9 cellular contexts compared by ENCODE assay signal in the genomic region with DNA sequence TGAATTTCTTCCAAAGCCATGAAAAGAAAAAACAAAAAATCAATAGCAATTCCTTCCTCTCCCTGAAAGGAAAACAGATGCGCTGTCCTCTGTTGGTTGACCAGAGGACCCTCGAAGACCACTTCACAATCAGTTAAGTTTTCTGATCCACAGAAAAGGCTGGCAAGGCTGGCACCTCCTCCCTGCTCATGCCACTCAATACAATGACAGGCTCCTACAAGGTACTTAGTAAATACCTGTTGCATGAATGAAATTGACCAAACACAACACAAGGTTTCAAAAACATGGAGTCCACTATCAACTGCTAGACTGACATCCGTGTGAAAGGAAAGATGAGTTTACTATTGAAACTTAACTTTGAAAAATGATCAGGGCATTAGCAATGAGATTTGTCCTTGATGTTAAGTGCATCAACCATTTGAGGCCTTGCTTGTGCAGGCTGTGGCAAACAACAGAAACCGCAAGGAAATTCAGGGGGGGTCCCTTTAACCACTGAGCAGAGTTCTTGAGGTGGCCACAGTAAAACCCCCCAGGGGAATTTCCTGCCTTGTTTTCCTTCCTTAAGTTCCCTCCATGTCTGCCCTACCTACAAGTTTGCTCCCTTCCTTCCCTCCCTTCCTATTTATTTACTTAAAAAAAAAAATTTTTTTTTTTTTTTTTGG. TPM values are rescaled to one million over a fixed set of nuclear protein-coding genes. Genes with fewer than 3 reads are reported as not detected.
DNase-seq lines count a peak whose midpoint lies in the region; ATAC-seq and TF ChIP-seq lines count a peak whose summit lies in the region.
"Had no signal": no experiment of that assay in that cellular context is flagged by ENCODE, and none has a peak within 500 bp of the region (broad histone marks: within the 10 kb centered on the region; RNA-seq: fewer than 3 reads in every experiment).

No MANE protein-coding gene starts in this region.

- H3F3A ChIP-seq in MM.1S (ENCODE audit: insufficient read depth, low read length) (no peaks in the 10 kb centered on the region), PC-3 (ENCODE audit: low read length, unreplicated experiment) (no peaks in the 10 kb centered on the region)

- CTCF ChIA-PET in PC-3 (lab: Charles Lee) = no interaction called here

- no peaks in the 10 kb centered on the region for H3K9me3 ChIP-seq in MM.1S (replicated peaks; ENCODE audit: insufficient read depth, low read length)
- H3K9me3 ChIP-seq in PC-3 (ENCODE audit: low read length) = no peaks in the 10 kb centered on the region

- no peak overlapping the region for H3K9ac ChIP-seq in MM.1S (ENCODE audit: low read length)
- H3K9ac ChIP-seq in PC-3 (ENCODE audit: low read length) = no peak overlapping the region

- no peak for TF ChIP-seq CTCF in MM.1S (IDR thresholded peaks at IDR 0.05; ENCODE audit: low read length)
- TF ChIP-seq CTCF in astrocyte of the cerebellum (IDR thresholded peaks at IDR 0.05; ENCODE audit: low read depth, low read length, missing control alignments) = no peak
- TF ChIP-seq CTCF in PC-3 (conservative IDR thresholded peaks at IDR 0.05; ENCODE audit: low read depth, low read length) = no peak

- intact Hi-C loops in PC-3 (cut with micrococcal nuclease) = no loop called here

- POLR2A ChIA-PET in PC-3 (lab: Charles Lee; ENCODE audit: unreplicated experiment) = no interaction called here

- H3K79me2 ChIP-seq in MM.1S (ENCODE audit: low read length) (no peaks in the 10 kb centered on the region), PC-3 (ENCODE audit: low read length) (no peaks in the 10 kb centered on the region)

- ATAC-seq in GM19452 (IDR thresholded peaks at IDR 0.05; ENCODE audit: unreplicated experiment) = peak; percentile 70
- ATAC-seq in PC-3 = no peak
- ATAC-seq in esophagus mucosa = no peak

- H4K20me1 ChIP-seq in MM.1S (ENCODE audit: insufficient read depth, low read length) = no peaks in the 10 kb centered on the region
- H4K20me1 ChIP-seq in PC-3 (ENCODE audit: low read length) = no peaks in the 10 kb centered on the region

- no TSS peak for BruUV-seq in PC-3 (replicated peaks; lab: Mats Ljungman, UMichigan)

- H3K36me3 ChIP-seq in MM.1S (replicated peaks; ENCODE audit: insufficient read depth, low read length) = no peaks in the 10 kb centered on the region
- no peaks in the 10 kb centered on the region for H3K36me3 ChIP-seq in PC-3 (ENCODE audit: low read depth, low read length)

- no peaks in the 10 kb centered on the region for H3K27me3 ChIP-seq in MM.1S (replicated peaks; ENCODE audit: insufficient read depth, low read length)
- no peaks in the 10 kb centered on the region for H3K27me3 ChIP-seq in PC-3 (ENCODE audit: low read length)

- H3K4me2 ChIP-seq in MM.1S (ENCODE audit: low read depth, low read length) = no peak overlapping the region
- H3K4me2 ChIP-seq in PC-3 (ENCODE audit: low read length) = no peak overlapping the region

- H3K27ac ChIP-seq in MM.1S (ENCODE audit: low read length) = no peak overlapping the region
- no peak overlapping the region for H3K27ac ChIP-seq in PC-3 (ENCODE audit: low read length)

- H3K9me2 ChIP-seq in MM.1S (replicated peaks; ENCODE audit: insufficient read depth, low read length) (no peaks in the 10 kb centered on the region), PC-3 (replicated peaks; ENCODE audit: low read length) (no peaks in the 10 kb centered on the region)

- H2AFZ ChIP-seq in MM.1S (ENCODE audit: low read length) (no peak overlapping the region), PC-3 (ENCODE audit: low read length) (no peak overlapping the region)

- DNase-seq in MM.1S (peak; percentile 11), astrocyte of the cerebellum (ENCODE audit: low read depth) (peak; percentile 19), PC-3 (no peak), SK-N-DZ (ENCODE audit: low spot score) (no peak), NCI-H2227 treated with DMSO at 0.1 percent for 48 hours (lab: John Stamatoyannopoulos, UW) (no peak)
- DNase-seq in stimulated activated CD8-positive, alpha-beta memory T cell treated with anti-CD3 and anti-CD28 coated beads, Interleukin-15, amount 100 ng/mL, for 48 hours (ENCODE audit: low read depth in 2 of 2) = peak; percentile 61 to 67

- H3K4me1 ChIP-seq in MM.1S (ENCODE audit: low read length) (peaks cover 4% of the 10 kb centered on the region; the same call in 1 of the 2 replicates), PC-3 (ENCODE audit: insufficient read depth, low read length) (no peaks in the 10 kb centered on the region)

- in situ Hi-C loops in astrocyte of the cerebellum (cut with HindIII; ENCODE audit: low sequenced_read_pairs) = no loop called here

- H3K4me3 ChIP-seq in MM.1S (ENCODE audit: low read length) (no peak overlapping the region), astrocyte of the cerebellum (ENCODE audit: low read depth, low read length) (no peak overlapping the region), PC-3 (ENCODE audit: low read length) (no peak overlapping the region)

RNA-seq across cellular contexts. Expression of a gene that starts 27.9 kb away (rescaled TPM):
- total RNA-seq in PC-3 (2014; rRNA removed) = 122 and 149 TPM in 2 replicates
- total RNA-seq in esophagus mucosa = 51.0 TPM
- 98.7 and 103 TPM in 2 replicates for polyA plus RNA-seq in SK-N-DZ (2014; cell fraction: cytosol; rRNA removed)
- polyA plus RNA-seq in SK-N-DZ (2014; cell fraction: nucleus; rRNA removed) = 79.5 and 107 TPM in 2 replicates

RNA-seq across cellular contexts. Expression of a gene that starts 28.4 kb away (rescaled TPM):
- 0.04 and 0.17 TPM in 2 replicates for total RNA-seq in PC-3 (2014; rRNA removed)
- 0.28 TPM for total RNA-seq in esophagus mucosa
- polyA plus RNA-seq in SK-N-DZ (2014; cell fraction: cytosol; rRNA removed) = not detected in 2 replicates
- polyA plus RNA-seq in SK-N-DZ (2014; cell fraction: nucleus; rRNA removed) = not detected in 2 replicates
- total RNA-seq: kidney epithelial cell had no signal

RNA-seq across cellular contexts. Expression of a gene that starts 48.0 kb away (rescaled TPM):
- total RNA-seq in PC-3 (2014; rRNA removed) (48.9 and 60.2 TPM in 2 replicates), esophagus mucosa (18.5 TPM)
- 68.8 and 79.9 TPM in 2 replicates for polyA plus RNA-seq in SK-N-DZ (2014; cell fraction: cytosol; rRNA removed)
- polyA plus RNA-seq in SK-N-DZ (2014; cell fraction: nucleus; rRNA removed) = 55.4 and 75.0 TPM in 2 replicates

RNA-seq across cellular contexts. Expression of a gene that starts 48.5 kb away (rescaled TPM):
- total RNA-seq in PC-3 (2014; rRNA removed) (137 and 139 TPM in 2 replicates), esophagus mucosa (14.5 TPM)
- polyA plus RNA-seq in SK-N-DZ (2014; cell fraction: cytosol; rRNA removed) = 157 and 162 TPM in 2 replicates
- polyA plus RNA-seq in SK-N-DZ (2014; cell fraction: nucleus; rRNA removed) = 74.6 and 82.9 TPM in 2 replicates

Comparison
In these comparisons a context has a peak if more than half of its experiments do, and no peak if none do; other contexts are left out.
1. DNase-seq: peak in MM.1S (single experiment), astrocyte of the cerebellum (single experiment) and stimulated activated CD8-positive, alpha-beta memory T cell treated with anti-CD3 and anti-CD28 coated beads, Interleukin-15, amount 100 ng/mL, for 48 hours (2 of 2); none in PC-3 (single experiment), SK-N-DZ (single experiment) and NCI-H2227 treated with DMSO at 0.1 percent for 48 hours (single experiment).